Comparison of ENCODE assay signal across 18 cellular contexts in genomic region chr1:9591669-9592509, GRCh38. TPM values are rescaled to one million over a fixed set of nuclear protein-coding genes. Genes with fewer than 3 reads are reported as not detected.
DNase-seq lines count a peak whose midpoint lies in the region; ATAC-seq and TF ChIP-seq lines count a peak whose summit lies in the region.
"Had no signal": no experiment of that assay in that cellular context is flagged by ENCODE, and none has a peak within 500 bp of the region (broad histone marks: within the 10 kb centered on the region; RNA-seq: fewer than 3 reads in every experiment).

No MANE protein-coding gene starts in this region.

- peak overlapping the region; percentile 83 for H3K27ac Mint-ChIP-seq in glutamatergic neuron (ENCODE audit: unreplicated experiment)
- H3K27ac Mint-ChIP-seq: activated CD4-positive, alpha-beta memory T cell treated with anti-CD3 and anti-CD28 coated beads, Interleukin-2, amount 10 ng/mL, durations not matched to agents 7 days and 5 days; activated naive CD4-positive, alpha-beta T cell treated with anti-CD3 and anti-CD28 coated beads for 36 hours had no signal

- no peaks in the 10 kb centered on the region for H3K36me3 Mint-ChIP-seq in glutamatergic neuron (ENCODE audit: unreplicated experiment)

- H3K27ac ChIP-seq in skeletal muscle tissue (ENCODE audit: low read depth, low read length), result no peak overlapping the region
- H3K27ac ChIP-seq: hepatocyte had no signal

- H3K4me3 Mint-ChIP-seq in glutamatergic neuron (ENCODE audit: unreplicated experiment), result peak overlapping the region; percentile 76
- H3K4me3 Mint-ChIP-seq: activated CD4-positive, alpha-beta memory T cell treated with anti-CD3 and anti-CD28 coated beads, Interleukin-2, amount 10 ng/mL, durations not matched to agents 7 days and 5 days; activated naive CD4-positive, alpha-beta T cell treated with anti-CD3 and anti-CD28 coated beads for 36 hours; HFFc6; stimulated activated naive B cell treated with anti-CD40 and anti-IgM and Interleukin-4, amounts not matched to agents 10 μg/mL and 1 μg/mL and 100 μg/mL, for 72 hours had no signal

- H3K4me1 ChIP-seq in skeletal muscle tissue (ENCODE audit: control insufficient read depth in 3 of 3, insufficient read depth in 3 of 3, low read length in 3 of 3), result peaks cover 72 to 78% (median 78%) of the 10 kb centered on the region in 3 donors

- peaks cover 2 to 3% (median 3%) of the 10 kb centered on the region in 3 donors for H3K36me3 ChIP-seq in skeletal muscle tissue (ENCODE audit: control insufficient read depth in 3 of 3, insufficient read depth in 3 of 3, low read length in 3 of 3)
- H3K36me3 ChIP-seq: pancreas had no signal

- ATAC-seq in GM19463 (IDR thresholded peaks at IDR 0.05; ENCODE audit: unreplicated experiment) (no peak), HG03432 (IDR thresholded peaks at IDR 0.05; ENCODE audit: unreplicated experiment) (no peak), GM18519 (IDR thresholded peaks at IDR 0.05; ENCODE audit: low FRiP score, unreplicated experiment) (no peak)
- ATAC-seq: pancreas; stimulated activated naive B cell treated with anti-CD40 and anti-IgM and Interleukin-4, amounts not matched to agents 10 μg/mL and 1 μg/mL and 100 μg/mL, for 72 hours had no signal

- no peaks in the 10 kb centered on the region for H3K9me3 ChIP-seq in skeletal muscle tissue (ENCODE audit: control insufficient read depth in 3 of 3, low read length in 3 of 3)
- H3K9me3 ChIP-seq: pancreas had no signal

- H3K27me3 ChIP-seq in skeletal muscle tissue (ENCODE audit: control insufficient read depth in 3 of 3, insufficient read depth in 3 of 3, low read length in 3 of 3), result no peaks in the 10 kb centered on the region
- H3K27me3 ChIP-seq: hepatocyte, pancreas had no signal

- H3K9ac ChIP-seq in skeletal muscle tissue (ENCODE audit: low read depth in 1 of 3, low read length in 3 of 3), result peak overlapping the region in 2 of 3 donors; percentile 27 to 69

- TF ChIP-seq CTCF in glutamatergic neuron (IDR thresholded peaks at IDR 0.05; ENCODE audit: partially characterized antibody, unreplicated experiment), result no peak

- peak overlapping the region in 2 of 3 donors; percentile 31 to 41 for H3K4me3 ChIP-seq in skeletal muscle tissue (ENCODE audit: low read length in 3 of 3)
- H3K4me3 ChIP-seq: hepatocyte, pancreas had no signal

- H3K27me3 Mint-ChIP-seq in glutamatergic neuron (ENCODE audit: unreplicated experiment), result peaks cover 12% of the 10 kb centered on the region
- H3K27me3 Mint-ChIP-seq: activated CD4-positive, alpha-beta memory T cell treated with anti-CD3 and anti-CD28 coated beads, Interleukin-2, amount 10 ng/mL, durations not matched to agents 7 days and 5 days; stimulated activated naive B cell treated with anti-CD40 and anti-IgM and Interleukin-4, amounts not matched to agents 10 μg/mL and 1 μg/mL and 100 μg/mL, for 72 hours had no signal

- H3K4me1 Mint-ChIP-seq in glutamatergic neuron (ENCODE audit: low read depth, unreplicated experiment), result peaks cover 33% of the 10 kb centered on the region

- peaks cover 13% of the 10 kb centered on the region for H3K9me3 Mint-ChIP-seq in glutamatergic neuron (ENCODE audit: unreplicated experiment)
- H3K9me3 Mint-ChIP-seq: activated CD4-positive, alpha-beta memory T cell treated with anti-CD3 and anti-CD28 coated beads, Interleukin-2, amount 10 ng/mL, durations not matched to agents 7 days and 5 days; activated naive CD4-positive, alpha-beta T cell treated with anti-CD3 and anti-CD28 coated beads for 36 hours; HFFc6; stimulated activated naive B cell treated with anti-CD40 and anti-IgM and Interleukin-4, amounts not matched to agents 10 μg/mL and 1 μg/mL and 100 μg/mL, for 72 hours had no signal

- peak; percentile 15 for DNase-seq in activated CD8-positive, alpha-beta memory T cell treated with anti-CD3 and anti-CD28 coated beads, Interleukin-2, amount 50 U/mL, for 4 hours
- DNase-seq in activated CD8-positive, alpha-beta memory T cell treated with anti-CD3 and anti-CD28 coated beads, Interleukin-2, amount 50 U/mL, for 48 hours, result no peak
- DNase-seq in NCI-H82 treated with DMSO at 0.1 percent for 48 hours (lab: John Stamatoyannopoulos, UW; ENCODE audit: unreplicated experiment) (peak; percentile 64), glutamatergic neuron (peak; percentile 74)
- DNase-seq: activated CD4-positive, alpha-beta memory T cell treated with anti-CD3 and anti-CD28 coated beads, Interleukin-2, amount 10 ng/mL, durations not matched to agents 7 days and 5 days; activated naive CD4-positive, alpha-beta T cell treated with anti-CD3 and anti-CD28 coated beads for 36 hours; DMS79 treated with DMSO at 0.1 percent for 48 hours; erythroblast; HFFc6; NCI-H187 treated with DMSO at 0.1 percent for 48 hours; stimulated activated naive B cell treated with anti-CD40 and anti-IgM and Interleukin-4, amounts not matched to agents 10 μg/mL and 1 μg/mL and 100 μg/mL, for 72 hours; T1000 had no signal

RNA-seq across cellular contexts. Expression of gene TMEM201, which starts 3.2 kb away (rescaled TPM):
- total RNA-seq in glutamatergic neuron (ENCODE audit: unreplicated experiment), result 35.1 TPM
- 6.8 TPM for total RNA-seq in skeletal muscle tissue

RNA-seq across cellular contexts. Expression of gene SLC25A33, which starts 52.6 kb away (rescaled TPM):
- total RNA-seq in glutamatergic neuron (ENCODE audit: unreplicated experiment), result 4.6 TPM
- 1.6 TPM for total RNA-seq in skeletal muscle tissue

RNA-seq across cellular contexts. Expression of gene PIK3CD, which starts 59.6 kb away (rescaled TPM):
- total RNA-seq in glutamatergic neuron (ENCODE audit: unreplicated experiment), result 39.4 TPM
- 4.2 TPM for total RNA-seq in skeletal muscle tissue
